In genomic region chr9:121718501-121718900, GRCh38 we compare ENCODE assay signal across 16 cellular contexts.
DNase-seq lines count a peak whose midpoint lies in the region; ATAC-seq, FAIRE-seq and TF ChIP-seq lines count a peak whose summit lies in the region.
"Had no signal": no experiment of that assay in that cellular context is flagged by ENCODE, and none has a peak within 500 bp of the region (broad histone marks: within the 10 kb centered on the region; RNA-seq: fewer than 3 reads in every experiment).

No MANE protein-coding gene starts in this region.

- peaks cover 7% of the 10 kb centered on the region for H3K36me3 Mint-ChIP-seq in nephron (ENCODE audit: low read depth)

- peak overlapping the region; percentile 1 for H3K27ac ChIP-seq in left ventricle myocardium inferior (replicated peaks)
- no peak overlapping the region for H3K27ac ChIP-seq in kidney (ENCODE audit: low read depth in 2 of 2, low read length in 2 of 2)
- H3K27ac ChIP-seq: A549, HL-60 had no signal

- peaks cover 55% of the 10 kb centered on the region for H3K4me1 Mint-ChIP-seq in nephron

- peak overlapping the region; percentile 2 to 84 (median 48) for H3K27ac Mint-ChIP-seq in nephron

- no peaks in the 10 kb centered on the region for H3K27me3 ChIP-seq in left ventricle myocardium inferior (ENCODE audit: low read depth)

- H3K4me1 ChIP-seq in left ventricle myocardium inferior (peaks cover 100% of the 10 kb centered on the region), kidney (ENCODE audit: control insufficient read depth in 1 of 2, insufficient read depth in 1 of 2, low read depth in 1 of 2, low read length in 2 of 2) (peaks cover 23 to 32% of the 10 kb centered on the region in 2 donors)

- no peak overlapping the region for H3K4me3 Mint-ChIP-seq in nephron

- H3K9ac ChIP-seq in kidney (ENCODE audit: low read length in 2 of 2) = no peak overlapping the region

- no peaks in the 10 kb centered on the region for H3K9me3 Mint-ChIP-seq in nephron

- FAIRE-seq in frontal cortex (lab: Jason Lieb, UNC) (no peak), kidney (lab: Jason Lieb, UNC) (no peak)
- FAIRE-seq: A549, G401.6, GM12891 had no signal

- no peak overlapping the region for H3K4me3 ChIP-seq in left ventricle myocardium inferior
- no peak overlapping the region for H3K4me3 ChIP-seq in epithelial cell of esophagus (ENCODE audit: low read length)
- no peak overlapping the region for H3K4me3 ChIP-seq in kidney (ENCODE audit: low read length in 2 of 2)
- H3K4me3 ChIP-seq: A549 had no signal

- H3K9me3 ChIP-seq in left ventricle myocardium inferior (replicated peaks) (no peaks in the 10 kb centered on the region), kidney (ENCODE audit: control insufficient read depth in 1 of 2, low read length in 2 of 2) (no peaks in the 10 kb centered on the region)
- H3K9me3 ChIP-seq: A549 had no signal

- H3K36me3 ChIP-seq in left ventricle myocardium inferior (no peaks in the 10 kb centered on the region), kidney (ENCODE audit: control insufficient read depth in 1 of 2, insufficient read depth in 2 of 2, low read length in 2 of 2) (no peaks in the 10 kb centered on the region)

- intact Hi-C loops in left ventricle myocardium inferior (cut with micrococcal nuclease) = no loop called here
- intact Hi-C loops in Right ventricle myocardium inferior (cut with DNase I) = no loop called here
- intact Hi-C loops in kidney (cut with DNase I) = no loop called here

- no peaks in the 10 kb centered on the region for H3K27me3 Mint-ChIP-seq in nephron (ENCODE audit: low read depth)

- no peak for DNase-seq in left ventricle myocardium inferior
- no peak for DNase-seq in Right ventricle myocardium inferior (ENCODE audit: missing footprints)
- DNase-seq in epithelial cell of esophagus (ENCODE audit: low read depth) = peak; percentile 94
- no peak for DNase-seq in EL
- DNase-seq in frontal cortex (ENCODE audit: low spot score in 2 of 2) = no peak
- DNase-seq in NCI-H2227 (lab: John Stamatoyannopoulos, UW; ENCODE audit: unreplicated experiment) = no peak
- DNase-seq in kidney = no peak
- DNase-seq: DMS79, KBM-7, NCI-H2107, SHP77 had no signal

- TF ChIP-seq CTCF in left ventricle myocardium inferior (IDR thresholded peaks at IDR 0.05; ENCODE audit: borderline replicate concordance) (no peak), epithelial cell of esophagus (IDR thresholded peaks at IDR 0.05; ENCODE audit: insufficient read depth, low read depth, low read length, missing control alignments) (no peak), nephron (IDR thresholded peaks at IDR 0.05; ENCODE audit: unreplicated experiment in 3 of 3) (no peak), kidney (IDR thresholded peaks at IDR 0.05; ENCODE audit: borderline replicate concordance, extremely low read depth, insufficient read depth) (no peak)

- ATAC-seq in Right ventricle myocardium inferior = no peak
- ATAC-seq: A549 had no signal
